Comparison of ENCODE assay signal across 11 cellular contexts in genomic region chr2:172293952-172294351, GRCh38.
DNase-seq lines count a peak whose midpoint lies in the region; ATAC-seq and TF ChIP-seq lines count a peak whose summit lies in the region.
"Had no signal": no experiment of that assay in that cellular context is flagged by ENCODE, and none has a peak within 500 bp of the region (broad histone marks: within the 10 kb centered on the region; RNA-seq: fewer than 3 reads in every experiment).

No MANE protein-coding gene starts in this region.

- no peak overlapping the region for H3K9ac ChIP-seq in adipocyte (ENCODE audit: low read length)

- ATAC-seq in left lung, result peak; percentile 74
- ATAC-seq in GM18519 (IDR thresholded peaks at IDR 0.05; ENCODE audit: low FRiP score, unreplicated experiment), result no peak
- ATAC-seq in effector memory CD8-positive, alpha-beta T cell (replicated peaks), result no peak

- H3K4me1 Mint-ChIP-seq in effector memory CD8-positive, alpha-beta T cell (ENCODE audit: low read depth in 2 of 2), result no peaks in the 10 kb centered on the region

- POLR2A ChIA-PET in AG04450 (lab: Yijun Ruan, JAX), result no interaction called here

- H3K4me3 Mint-ChIP-seq in effector memory CD8-positive, alpha-beta T cell, result no peak overlapping the region
- H3K4me3 Mint-ChIP-seq: CD4-positive, alpha-beta T cell; endodermal cell had no signal

- H3K9me3 ChIP-seq in AG04450 (ENCODE audit: control insufficient read depth, insufficient read depth, low read length) (no peaks in the 10 kb centered on the region), adipocyte (ENCODE audit: control insufficient read depth, low read length) (no peaks in the 10 kb centered on the region), left lung (no peaks in the 10 kb centered on the region)

- TF ChIP-seq CTCF in AG04450 (IDR thresholded peaks at IDR 0.05; ENCODE audit: low read depth, low read length) (no peak), LNCaP clone FGC (IDR thresholded peaks at IDR 0.05; ENCODE audit: control insufficient read depth, extremely low read depth, insufficient read depth) (no peak), left lung (IDR thresholded peaks at IDR 0.05) (no peak)

- H3K4me3 ChIP-seq in AG04450 (ENCODE audit: low read depth, low read length), result no peak overlapping the region
- no peak overlapping the region for H3K4me3 ChIP-seq in LNCaP clone FGC (ENCODE audit: low read depth, low read length)
- no peak overlapping the region for H3K4me3 ChIP-seq in adipocyte (ENCODE audit: low read length)
- no peak overlapping the region for H3K4me3 ChIP-seq in left lung

- H3K36me3 ChIP-seq in adipocyte (ENCODE audit: control insufficient read depth, insufficient read depth, low read length, severe bottlenecking) (no peaks in the 10 kb centered on the region), left lung (no peaks in the 10 kb centered on the region)

- peaks cover 3% of the 10 kb centered on the region for H3K4me1 ChIP-seq in adipocyte (ENCODE audit: control insufficient read depth, insufficient read depth, low read length)
- H3K4me1 ChIP-seq in left lung, result no peaks in the 10 kb centered on the region

- H3K27ac ChIP-seq in AG04450 (ENCODE audit: low read depth, low read length) (no peak overlapping the region), left lung (no peak overlapping the region)

- intact Hi-C loops in left lung (cut with DNase I), result no loop called here

- H3K27ac Mint-ChIP-seq in effector memory CD8-positive, alpha-beta T cell, result no peak overlapping the region
- H3K27ac Mint-ChIP-seq: CD4-positive, alpha-beta T cell; endodermal cell had no signal

- H3K27me3 ChIP-seq in AG04450 (ENCODE audit: control insufficient read depth, insufficient read depth, low read length) (no peaks in the 10 kb centered on the region), adipocyte (replicated peaks; ENCODE audit: control insufficient read depth, insufficient read depth, low read length) (peaks cover 36% of the 10 kb centered on the region), left lung (peaks cover 0 to 5% of the 10 kb centered on the region in 2 donors)

- no peaks in the 10 kb centered on the region for H3K9me3 Mint-ChIP-seq in effector memory CD8-positive, alpha-beta T cell
- H3K9me3 Mint-ChIP-seq: CD4-positive, alpha-beta T cell had no signal

- CTCF ChIA-PET in AG04450 (lab: Charles Lee), result interaction anchor here (1.4 kb wide), 1 partner anchor 167 kb away, joined by 4 read pairs; no protein-coding TSS in a partner anchor

- peaks cover 41 to 44% of the 10 kb centered on the region in 2 donors for H3K27me3 Mint-ChIP-seq in effector memory CD8-positive, alpha-beta T cell

- DNase-seq in AG04450 (ENCODE audit: low read depth, low spot score) (peak; percentile 32), LNCaP clone FGC (ENCODE audit: low read depth) (peak; percentile 36), adipocyte (ENCODE audit: low read depth) (peak; percentile 69), left lung (peak in 1 of 2 donors; percentile 49), COLO829 (ENCODE audit: low spot score) (no peak), NCI-H2196 treated with DMSO at 0.1 percent for 48 hours (lab: John Stamatoyannopoulos, UW; ENCODE audit: unreplicated experiment) (no peak)
- no peak for DNase-seq in effector memory CD8-positive, alpha-beta T cell
- DNase-seq: CD4-positive, alpha-beta T cell; SHP77 treated with DMSO at 0.1 percent for 48 hours had no signal

- H3K36me3 Mint-ChIP-seq in effector memory CD8-positive, alpha-beta T cell (ENCODE audit: insufficient read depth), result no peaks in the 10 kb centered on the region

Comparison
In these comparisons a context has a peak if more than half of its experiments do, and no peak if none do; other contexts are left out.
1. DNase-seq: peak in AG04450 (single experiment), LNCaP clone FGC (single experiment) and adipocyte (single experiment); none in COLO829 (single experiment), NCI-H2196 treated with DMSO at 0.1 percent for 48 hours (single experiment) and effector memory CD8-positive, alpha-beta T cell (0 of 3).